Comparison of ENCODE assay signal across 21 cellular contexts in genomic region chr6:44228031-44228430, GRCh38. TPM values are rescaled to one million over a fixed set of nuclear protein-coding genes. Genes with fewer than 3 reads are reported as not detected.
A peak's percentile ranks its signal among the peaks of the same experiment; 100 is the strongest.
DNase-seq lines count a peak whose midpoint lies in the region; ATAC-seq and TF ChIP-seq lines count a peak whose summit lies in the region.
"Had no signal": no experiment of that assay in that cellular context is flagged by ENCODE, and none has a peak within 500 bp of the region (broad histone marks: within the 10 kb centered on the region; RNA-seq: fewer than 3 reads in every experiment).

No MANE protein-coding gene starts in this region.

- H3K27ac ChIP-seq in heart right ventricle (peak overlapping the region; percentile 88 to 98 (median 94)), right cardiac atrium (ENCODE audit: low read length) (peak overlapping the region; percentile 72), rectal smooth muscle tissue (ENCODE audit: low read depth, low read length) (peak overlapping the region; percentile 83)
- H3K27ac ChIP-seq: SJCRH30 had no signal

- ATAC-seq in heart right ventricle (no peak), Right ventricle myocardium inferior (no peak), right cardiac atrium (no peak), GM21717 (IDR thresholded peaks at IDR 0.05; ENCODE audit: unreplicated experiment) (no peak), omental fat pad (ENCODE audit: low FRiP score) (no peak)

- no peaks in the 10 kb centered on the region for H3K27me3 ChIP-seq in heart right ventricle
- H3K27me3 ChIP-seq in right cardiac atrium (ENCODE audit: control insufficient read depth, insufficient read depth) = no peaks in the 10 kb centered on the region
- H3K27me3 ChIP-seq in rectal smooth muscle tissue (ENCODE audit: control insufficient read depth, insufficient read depth, low read length) = no peaks in the 10 kb centered on the region
- H3K27me3 ChIP-seq: SJCRH30 had no signal

- H3K4me3 ChIP-seq in heart right ventricle (peak overlapping the region in 8 of 10 donors; percentile 23 to 51 (median 49)), right cardiac atrium (ENCODE audit: low read length) (no peak overlapping the region), rectal smooth muscle tissue (ENCODE audit: low read length) (no peak overlapping the region)
- H3K4me3 ChIP-seq: BLaER1 treated with 17β-estradiol and CSF1 and Interleukin-3, amounts not matched to agents 10 nM and 100 nM; HAP-1; SJCRH30 had no signal

- H3K9me3 ChIP-seq in heart right ventricle = no peaks in the 10 kb centered on the region
- H3K9me3 ChIP-seq in right cardiac atrium (ENCODE audit: control insufficient read depth, low read length) = no peaks in the 10 kb centered on the region
- H3K9me3 ChIP-seq: BLaER1 treated with 17β-estradiol and CSF1 and Interleukin-3, amounts not matched to agents 10 nM and 100 nM; HAP-1; SJCRH30 had no signal

- H3K9ac ChIP-seq in rectal smooth muscle tissue (ENCODE audit: low read length) = no peak overlapping the region

- intact Hi-C loops in heart right ventricle (cut with DNase I) (loop anchor here in 1 of 10 donors (10.0 kb wide), 1 partner anchor 453 kb away; the partner anchor contains the start of gene VEGFA), Right ventricle myocardium inferior (cut with DNase I) (loop anchor here (10.0 kb wide), 1 partner anchor 453 kb away; the partner anchor contains the start of gene VEGFA), right cardiac atrium (cut with DNase I) (no loop called here)

- DNase-seq in heart right ventricle (no peak), Right ventricle myocardium inferior (ENCODE audit: missing footprints) (no peak), right cardiac atrium (peak in 2 of 3 donors; percentile 34 to 39), GM19238 (ENCODE audit: insufficient read length, low spot score) (no peak), AML-193 (lab: John Stamatoyannopoulos, UW) (no peak), omental fat pad (ENCODE audit: low spot score) (no peak)
- DNase-seq: activated CD4-positive, alpha-beta T cell treated with anti-CD3 and anti-CD28 coated beads, Interleukin-2, amount 50 U/mL, for 48 hours; activated naive CD4-positive, alpha-beta T cell; hippocampal formation; naive B cell; NCI-H1417 treated with DMSO at 0.1 percent for 48 hours; SJCRH30; stimulated activated CD4-positive, alpha-beta T cell treated with anti-CD3 and anti-CD28 coated beads, Interleukin-15, amount 100 ng/mL, for 24 hours; T-helper 2 cell had no signal

- H3K36me3 ChIP-seq in heart right ventricle = peaks cover 0 to 44% (median 20%) of the 10 kb centered on the region in 9 donors
- H3K36me3 ChIP-seq in rectal smooth muscle tissue (ENCODE audit: control insufficient read depth, insufficient read depth, low read length) = peaks cover 12% of the 10 kb centered on the region

- no peak for TF ChIP-seq CTCF in heart right ventricle (IDR thresholded peaks at IDR 0.05)
- TF ChIP-seq CTCF in omental fat pad (IDR thresholded peaks at IDR 0.05) = no peak

- H3K4me1 ChIP-seq in heart right ventricle = peaks cover 31 to 96% (median 83%) of the 10 kb centered on the region in 9 donors
- peaks cover 19% of the 10 kb centered on the region for H3K4me1 ChIP-seq in right cardiac atrium (ENCODE audit: control insufficient read depth, insufficient read depth, low read length)
- peaks cover 73% of the 10 kb centered on the region for H3K4me1 ChIP-seq in rectal smooth muscle tissue (ENCODE audit: control insufficient read depth, insufficient read depth, low read length)

- 51 to 74% methylated on average over 6 of the region's 6 CpGs for WGBS in heart right ventricle, 2 donors
- WGBS in right cardiac atrium = 77% methylated on average over 6 of the region's 6 CpGs

RNA-seq across cellular contexts. Expression of gene SLC29A1, which starts 4.6 kb away (rescaled TPM):
- total RNA-seq in heart right ventricle (100 to 1,000 TPM; 104 to 198 (median 146) TPM), Right ventricle myocardium inferior (170 TPM), right cardiac atrium (100 to 1,000 TPM; 129 to 177 (median 144) TPM), omental fat pad (100 to 1,000 TPM in 1 of 4 donors, 10 to 100 TPM in 3; 61.7 to 317 (median 87.0) TPM)
- polyA plus RNA-seq in heart right ventricle (10 to 100 TPM; 46.3 to 90.9 TPM), right cardiac atrium (63.2 TPM)

RNA-seq across cellular contexts. Expression of gene MYMX, which starts 11.3 kb away (rescaled TPM):
- total RNA-seq in heart right ventricle (1 to 10 TPM in 2 of 10 donors, under 1 TPM in 3, not detected in 5; 0.41 to 2.3 (median 0.86) TPM), Right ventricle myocardium inferior (not detected), right cardiac atrium (1 to 10 TPM in 1 of 4 donors, under 1 TPM in 3; 0.54 to 2.3 (median 0.77) TPM), omental fat pad (10 to 100 TPM in 1 of 4 donors, 1 to 10 TPM in 2, not detected in 1; 1.9 to 15.8 (median 2.4) TPM)
- polyA plus RNA-seq in heart right ventricle (under 1 TPM in 1 of 2 donors, not detected in 1; 0.91 TPM), right cardiac atrium (0.88 TPM)
- total RNA-seq: A673, renal cortical epithelial cell, ureter had no signal

RNA-seq across cellular contexts. Expression of gene HSP90AB1, which starts 18.9 kb away (rescaled TPM):
- total RNA-seq in heart right ventricle = 1,000 to 10,000 TPM in 4 of 10 donors, 100 to 1,000 TPM in 6; 675 to 1,053 (median 920) TPM
- polyA plus RNA-seq in heart right ventricle = 100 to 1,000 TPM; 235 to 764 TPM
- 867 TPM for total RNA-seq in Right ventricle myocardium inferior
- total RNA-seq in right cardiac atrium = 100 to 1,000 TPM; 677 to 993 (median 871) TPM
- polyA plus RNA-seq in right cardiac atrium = 586 TPM
- total RNA-seq in omental fat pad = 1,000 to 10,000 TPM in 1 of 4 donors, 100 to 1,000 TPM in 3; 553 to 1,198 (median 846) TPM

RNA-seq across cellular contexts. Expression of gene SLC35B2, which starts 29.3 kb away (rescaled TPM):
- total RNA-seq in heart right ventricle (10 to 100 TPM; 19.4 to 29.8 (median 23.7) TPM), Right ventricle myocardium inferior (21.3 TPM), right cardiac atrium (10 to 100 TPM; 21.0 to 25.2 (median 23.0) TPM), omental fat pad (10 to 100 TPM; 25.3 to 31.9 (median 30.4) TPM)
- polyA plus RNA-seq in heart right ventricle (10 to 100 TPM in 1 of 2 donors, 1 to 10 TPM in 1; 9.1 to 27.2 TPM), right cardiac atrium (15.8 TPM)

RNA-seq across cellular contexts. Expression of gene NFKBIE, which starts 37.3 kb away (rescaled TPM):
- total RNA-seq in heart right ventricle = 1 to 10 TPM; 1.5 to 8.7 (median 3.4) TPM
- polyA plus RNA-seq in heart right ventricle = 1 to 10 TPM; 5.7 to 5.9 TPM
- 2.4 TPM for total RNA-seq in Right ventricle myocardium inferior
- 1 to 10 TPM; 3.7 to 5.5 (median 4.3) TPM for total RNA-seq in right cardiac atrium
- 2.6 TPM for polyA plus RNA-seq in right cardiac atrium
- 10 to 100 TPM; 13.1 to 25.5 (median 15.3) TPM for total RNA-seq in omental fat pad

Comparison
In these comparisons a context has a peak if more than half of its experiments do, and no peak if none do; other contexts are left out.
1. DNase-seq: peak in right cardiac atrium (2 of 3); none in heart right ventricle (0 of 2), Right ventricle myocardium inferior (single experiment), GM19238 (single experiment), AML-193 (0 of 2) and omental fat pad (single experiment).
2. H3K4me3 ChIP-seq: peak in heart right ventricle (8 of 10); none in right cardiac atrium (single experiment) and rectal smooth muscle tissue (single experiment).
3. Peak in every context shown above with its lines, with median percentiles within 50 percentile points of each other: H3K27ac ChIP-seq.